In genomic region chr5:97544279-97545077, GRCh38 we compare ENCODE assay signal across 26 cellular contexts.
DNase-seq lines count a peak whose midpoint lies in the region; ATAC-seq and TF ChIP-seq lines count a peak whose summit lies in the region.
"Had no signal": no experiment of that assay in that cellular context is flagged by ENCODE, and none has a peak within 500 bp of the region (broad histone marks: within the 10 kb centered on the region; RNA-seq: fewer than 3 reads in every experiment).

No MANE protein-coding gene starts in this region.

- peaks cover 3% of the 10 kb centered on the region; the same call in 1 of the 2 replicates for H3K9me2 ChIP-seq in GM23338 (ENCODE audit: insufficient read depth)

- DNase-seq in GM23338 (ENCODE audit: low spot score) (peak; percentile 4), mammary epithelial cell (peak; percentile 21), foreskin keratinocyte (no peak), NCI-H2171 (lab: John Stamatoyannopoulos, UW) (no peak), DMS53 (lab: John Stamatoyannopoulos, UW) (no peak), H7 (no peak)
- DNase-seq: activated CD4-positive, alpha-beta T cell treated with anti-CD3 and anti-CD28 coated beads, Interleukin-2, amount 10 ng/mL, durations not matched to agents 7 days and 5 days; activated naive CD4-positive, alpha-beta T cell treated with anti-CD3 and anti-CD28 coated beads for 36 hours; amygdala; dermis blood vessel endothelial cell; foreskin melanocyte; hypothalamus; MV-4-11; NCI-H1694; NCI-H526; Peyer's patch; stimulated activated CD8-positive, alpha-beta memory T cell treated with anti-CD3 and anti-CD28 coated beads, Interleukin-4, amount 100 ng/mL, for 48 hours; T-helper 2 cell had no signal

- 75% methylated on average over 8 of the region's 8 CpGs for WGBS in mammary epithelial cell (ENCODE audit: low coverage, missing lambda C conversion rate)

- H3K36me3 ChIP-seq in ACC112 (ENCODE audit: insufficient read depth, low read length): no peaks in the 10 kb centered on the region
- H3K36me3 ChIP-seq in GM23338 (ENCODE audit: insufficient read depth): no peaks in the 10 kb centered on the region
- H3K36me3 ChIP-seq in mammary epithelial cell (ENCODE audit: insufficient read depth, low read length): no peaks in the 10 kb centered on the region
- H3K36me3 ChIP-seq in H7 (replicated peaks; ENCODE audit: control insufficient read depth, insufficient read depth, low read length): no peaks in the 10 kb centered on the region
- H3K36me3 ChIP-seq: cardiac muscle cell, Peyer's patch, prostate gland, tibial nerve had no signal

- H3K27ac ChIP-seq in ACC112 (ENCODE audit: low read depth, low read length) (no peak overlapping the region), GM23338 (ENCODE audit: low read depth) (no peak overlapping the region), mammary epithelial cell (ENCODE audit: insufficient read depth, low read depth, low read length) (no peak overlapping the region), foreskin keratinocyte (no peak overlapping the region)
- H3K27ac ChIP-seq: cardiac muscle cell, KMS-11, Peyer's patch, prostate gland, tibial nerve, VCaP had no signal

- H3K4me3 ChIP-seq in ACC112 (ENCODE audit: low read depth, low read length) (peak overlapping the region; percentile 34), GM23338 (no peak overlapping the region), mammary epithelial cell (replicated peaks in 1 of 3; ENCODE audit: insufficient read depth in 1 of 3, low read depth in 2 of 3, low read length in 3 of 3) (no peak overlapping the region), H7 (ENCODE audit: insufficient read depth, low read depth, low read length) (no peak overlapping the region)
- H3K4me3 ChIP-seq: cardiac muscle cell, Peyer's patch, prostate gland, tibial nerve had no signal

- no peak for ATAC-seq in GM23338
- ATAC-seq in foreskin keratinocyte: peak; percentile 21
- no peak for ATAC-seq in GM19351 (IDR thresholded peaks at IDR 0.05; ENCODE audit: unreplicated experiment)

- no peak overlapping the region for H3K9ac ChIP-seq in mammary epithelial cell (ENCODE audit: insufficient read depth, low read length)
- H3K9ac ChIP-seq: KMS-11 had no signal

- H3K27me3 Mint-ChIP-seq in GM23338 (ENCODE audit: insufficient read depth, low read depth, poor library complexity): no peaks in the 10 kb centered on the region
- H3K27me3 Mint-ChIP-seq: activated CD4-positive, alpha-beta T cell treated with anti-CD3 and anti-CD28 coated beads, Interleukin-2, amount 10 ng/mL, durations not matched to agents 7 days and 5 days had no signal

- H3K9me3 ChIP-seq in mammary epithelial cell (replicated peaks; ENCODE audit: insufficient read depth, low read length): no peaks in the 10 kb centered on the region
- H3K9me3 ChIP-seq: Peyer's patch, prostate gland, tibial nerve had no signal

- H3K27ac Mint-ChIP-seq in GM23338: no peak overlapping the region
- H3K27ac Mint-ChIP-seq: activated CD4-positive, alpha-beta T cell treated with anti-CD3 and anti-CD28 coated beads, Interleukin-2, amount 10 ng/mL, durations not matched to agents 7 days and 5 days; activated naive CD4-positive, alpha-beta T cell treated with anti-CD3 and anti-CD28 coated beads for 36 hours had no signal

- H3K4me1 ChIP-seq in ACC112 (ENCODE audit: control insufficient read depth, insufficient read depth, low read length, unreplicated experiment): peaks cover 26% of the 10 kb centered on the region
- peaks cover 25% of the 10 kb centered on the region; the same call in 1 of the 2 replicates for H3K4me1 ChIP-seq in GM23338 (ENCODE audit: insufficient read depth)
- no peaks in the 10 kb centered on the region for H3K4me1 ChIP-seq in mammary epithelial cell (ENCODE audit: insufficient read depth, low read length)
- peaks cover 13% of the 10 kb centered on the region for H3K4me1 ChIP-seq in foreskin keratinocyte
- H3K4me1 ChIP-seq: prostate gland, tibial nerve had no signal

- no peak overlapping the region for H3K4me3 Mint-ChIP-seq in GM23338
- H3K4me3 Mint-ChIP-seq: activated CD4-positive, alpha-beta T cell treated with anti-CD3 and anti-CD28 coated beads, Interleukin-2, amount 10 ng/mL, durations not matched to agents 7 days and 5 days; activated naive CD4-positive, alpha-beta T cell treated with anti-CD3 and anti-CD28 coated beads for 36 hours; neural crest cell had no signal

- H3K4me1 Mint-ChIP-seq in GM23338: peaks cover 27% of the 10 kb centered on the region

- no peaks in the 10 kb centered on the region for H3K79me2 ChIP-seq in ACC112 (ENCODE audit: control insufficient read depth, insufficient read depth, low read length, unreplicated experiment)
- H3K79me2 ChIP-seq in GM23338 (replicated peaks; ENCODE audit: insufficient read depth): no peaks in the 10 kb centered on the region
- H3K79me2 ChIP-seq in mammary epithelial cell (ENCODE audit: insufficient read depth, low read length): no peaks in the 10 kb centered on the region

- in situ Hi-C loops in mammary epithelial cell (cut with MboI; ENCODE audit: low sequenced_read_pairs in 2 of 2): no loop called here

- peaks cover 3% of the 10 kb centered on the region; the same call in 1 of the 3 replicates for H3K36me3 Mint-ChIP-seq in GM23338 (ENCODE audit: low read depth)

- 0 out of 2 replicates have a peak overlapping the region, but pooled peaks have one; percentile 0 for H3K4me2 ChIP-seq in GM23338
- no peak overlapping the region for H3K4me2 ChIP-seq in mammary epithelial cell (ENCODE audit: insufficient read depth, low read depth, low read length)
- H3K4me2 ChIP-seq: KMS-11 had no signal

- intact Hi-C loops in mammary epithelial cell (cut with micrococcal nuclease): no loop called here

- CTCF ChIA-PET in mammary epithelial cell (lab: Charles Lee; ENCODE audit: low non-redundant PET): no interaction called here

- no peaks in the 10 kb centered on the region for H4K20me1 ChIP-seq in GM23338 (replicated peaks; ENCODE audit: insufficient read depth)
- H4K20me1 ChIP-seq in mammary epithelial cell (ENCODE audit: insufficient read depth, low read length): no peaks in the 10 kb centered on the region

- no TSS peak for BruUV-seq in mammary epithelial cell (replicated peaks; lab: Mats Ljungman, UMichigan)

- TF ChIP-seq CTCF in GM23338 (conservative IDR thresholded peaks at IDR 0.05; ENCODE audit: low read depth in 2 of 2) (no peak), mammary epithelial cell (conservative IDR thresholded peaks at IDR 0.05 in 1 of 2, IDR thresholded peaks at IDR 0.05 in 1 of 2; ENCODE audit: extremely low read depth in 1 of 2, insufficient read depth in 1 of 2, low read depth in 1 of 2, low read length in 2 of 2) (no peak), foreskin keratinocyte (conservative IDR thresholded peaks at IDR 0.05) (no peak)

- H2AFZ ChIP-seq in ACC112 (ENCODE audit: low read length, unreplicated experiment) (peak overlapping the region; percentile 94), GM23338 (peak overlapping the region; percentile 0; the same call in 1 of the 2 replicates), mammary epithelial cell (ENCODE audit: low read depth, low read length) (no peak overlapping the region)

- dilution Hi-C loops in mammary epithelial cell (cut with HindIII; ENCODE audit: low sequenced_read_pairs): no loop called here

- H3K27me3 ChIP-seq in ACC112 (ENCODE audit: insufficient read depth, low read length) (no peaks in the 10 kb centered on the region), GM23338 (ENCODE audit: insufficient read depth) (no peaks in the 10 kb centered on the region), mammary epithelial cell (ENCODE audit: insufficient read depth, low read length) (no peaks in the 10 kb centered on the region), foreskin keratinocyte (no peaks in the 10 kb centered on the region), H7 (ENCODE audit: control insufficient read depth, insufficient read depth, low read length) (no peaks in the 10 kb centered on the region)
- H3K27me3 ChIP-seq: cardiac muscle cell, Peyer's patch, tibial nerve had no signal

- H3F3A ChIP-seq in GM23338 (replicated peaks; ENCODE audit: low read depth): no peaks in the 10 kb centered on the region

- H3K9me3 Mint-ChIP-seq in GM23338: peaks cover 9% of the 10 kb centered on the region

TF ChIP-seq in GM23338, 12 proteins besides CTCF, POLR2A, EP300 and RAD21 (continues in another document):
- TF ChIP-seq REST (IDR thresholded peaks at IDR 0.05; ENCODE audit: unreplicated experiment) (no peak), ZNF114 (CRISPR knock-in tag; IDR thresholded peaks at IDR 0.05) (no peak), ZNF331 (CRISPR knock-in tag; IDR thresholded peaks at IDR 0.05; ENCODE audit: low read depth) (no peak), ETS1 (IDR thresholded peaks at IDR 0.05) (no peak)

Comparison
In these comparisons a context has a peak if more than half of its experiments do, and no peak if none do; other contexts are left out.
1. DNase-seq: peak in GM23338 (single experiment) and mammary epithelial cell (single experiment); none in foreskin keratinocyte (0 of 2), NCI-H2171 (single experiment), DMS53 (single experiment) and H7 (single experiment).